In genomic region chr12:49264466-49264872, GRCh38 we compare ENCODE assay signal across 7 cellular contexts.
DNase-seq lines count a peak whose midpoint lies in the region; ATAC-seq and FAIRE-seq lines count a peak whose summit lies in the region.

No MANE protein-coding gene starts in this region.

- H3K27me3 ChIP-seq in HAP-1 (ENCODE audit: low read depth): no peaks in the 10 kb centered on the region

- no peak for FAIRE-seq in GM18507 (lab: Jason Lieb, UNC)

- H3K9me3 Mint-ChIP-seq in activated naive CD8-positive, alpha-beta T cell treated with anti-CD3 and anti-CD28 coated beads, Interleukin-2, amount 50 U/mL, for 24 hours: no peaks in the 10 kb centered on the region

- H3K9me3 ChIP-seq in HAP-1: no peaks in the 10 kb centered on the region; the same call in 1 of the 2 replicates

- H3K4me3 ChIP-seq in HAP-1: peak overlapping the region; percentile 100

- DNase-seq in GM18507 (ENCODE audit: extremely low spot score, insufficient read length, low read depth) (peak; percentile 18), HAP-1 (ENCODE audit: low spot score in 2 of 2) (no peak), NCI-H2171 treated with DMSO at 0.1 percent for 48 hours (lab: John Stamatoyannopoulos, UW) (peak; percentile 78), iPS-NIHi11 (ENCODE audit: low spot score) (peak; percentile 78), epidermal melanocyte (ENCODE audit: insufficient read length, low spot score) (no peak)
- no peak for DNase-seq in activated naive CD8-positive, alpha-beta T cell treated with anti-CD3 and anti-CD28 coated beads, Interleukin-2, amount 50 U/mL, for 24 hours
- peak; percentile 32 to 39 for DNase-seq in stimulated activated CD4-positive, alpha-beta T cell treated with anti-CD3 and anti-CD28 coated beads, Interleukin-2, amount 100 ng/mL, for 48 hours

- H3K4me3 Mint-ChIP-seq in activated naive CD8-positive, alpha-beta T cell treated with anti-CD3 and anti-CD28 coated beads, Interleukin-2, amount 50 U/mL, for 24 hours: peak overlapping the region; percentile 97

- H3K27me3 Mint-ChIP-seq in activated naive CD8-positive, alpha-beta T cell treated with anti-CD3 and anti-CD28 coated beads, Interleukin-2, amount 50 U/mL, for 24 hours: no peaks in the 10 kb centered on the region

- H3K27ac Mint-ChIP-seq in activated naive CD8-positive, alpha-beta T cell treated with anti-CD3 and anti-CD28 coated beads, Interleukin-2, amount 50 U/mL, for 24 hours: peak overlapping the region; percentile 79

- peaks cover 47% of the 10 kb centered on the region for H3K4me1 Mint-ChIP-seq in activated naive CD8-positive, alpha-beta T cell treated with anti-CD3 and anti-CD28 coated beads, Interleukin-2, amount 50 U/mL, for 24 hours

- H3K4me1 ChIP-seq in HAP-1: peaks cover 25% of the 10 kb centered on the region

- peaks cover 37% of the 10 kb centered on the region for H3K36me3 Mint-ChIP-seq in activated naive CD8-positive, alpha-beta T cell treated with anti-CD3 and anti-CD28 coated beads, Interleukin-2, amount 50 U/mL, for 24 hours (ENCODE audit: low read depth)

- in situ Hi-C loops in HAP-1 (cut with MboI; ENCODE audit: low sequenced_read_pairs): no loop called here

- peak; percentile 50 for ATAC-seq in activated naive CD8-positive, alpha-beta T cell treated with anti-CD3 and anti-CD28 coated beads, Interleukin-2, amount 50 U/mL, for 24 hours

- peaks cover 31% of the 10 kb centered on the region for H3K36me3 ChIP-seq in HAP-1 (replicated peaks)

Comparison
In these comparisons a context has a peak if more than half of its experiments do, and no peak if none do; other contexts are left out.
1. DNase-seq: peak in GM18507 (single experiment), NCI-H2171 treated with DMSO at 0.1 percent for 48 hours (single experiment), iPS-NIHi11 (single experiment) and stimulated activated CD4-positive, alpha-beta T cell treated with anti-CD3 and anti-CD28 coated beads, Interleukin-2, amount 100 ng/mL, for 48 hours (2 of 2); none in HAP-1 (0 of 2), activated naive CD8-positive, alpha-beta T cell treated with anti-CD3 and anti-CD28 coated beads, Interleukin-2, amount 50 U/mL, for 24 hours (single experiment) and epidermal melanocyte (single experiment).